8 cellular contexts compared by ENCODE assay signal in the genomic region with DNA sequence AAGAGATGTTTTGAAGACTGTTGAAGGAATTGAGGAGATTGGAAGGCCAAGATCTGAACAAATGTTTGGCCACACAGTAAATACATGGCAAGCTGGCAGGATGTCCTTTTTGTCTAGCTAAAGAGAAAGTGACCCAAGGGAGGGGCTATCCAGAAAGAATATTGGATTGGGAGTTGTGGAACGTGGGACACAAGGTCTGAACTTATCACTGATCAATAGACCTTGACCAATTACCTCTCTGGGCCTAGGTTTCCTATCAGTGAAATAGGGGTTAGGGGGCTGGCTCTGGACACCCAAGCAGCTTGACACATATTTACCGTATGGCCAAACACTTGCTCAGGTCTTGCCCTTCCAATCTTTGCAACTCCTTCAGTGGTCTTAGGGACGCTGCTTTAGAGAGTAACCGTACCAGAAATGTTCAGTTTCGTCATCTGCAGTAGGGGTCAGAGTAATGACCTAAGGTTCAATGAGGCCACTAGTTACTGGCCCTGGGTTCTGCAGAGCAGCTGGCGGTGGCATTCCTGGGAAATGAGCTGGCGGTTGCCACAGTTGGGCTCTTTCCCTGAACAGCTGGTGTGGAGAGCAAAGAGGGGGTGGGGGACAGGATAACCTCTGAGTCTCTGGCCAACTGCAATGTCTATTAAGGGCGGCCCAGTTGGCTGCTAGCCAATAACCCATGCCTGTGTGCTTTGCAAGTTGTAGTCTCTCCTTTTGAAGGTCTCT. TPM values are rescaled to one million over a fixed set of nuclear protein-coding genes. Genes with fewer than 3 reads are reported as not detected.
DNase-seq lines count a peak whose midpoint lies in the region; ATAC-seq and TF ChIP-seq lines count a peak whose summit lies in the region.

No MANE protein-coding gene starts in this region.

- H3K9me3 ChIP-seq in RWPE2 (ENCODE audit: severe bottlenecking) (no peaks in the 10 kb centered on the region), smooth muscle cell (replicated peaks; ENCODE audit: low read depth) (no peaks in the 10 kb centered on the region)

- DNase-seq in HS-5 (ENCODE audit: low read depth) (peak; percentile 86), RWPE2 (ENCODE audit: low spot score) (peak; percentile 86), Right ventricle myocardium inferior (ENCODE audit: missing footprints) (peak; percentile 83), smooth muscle cell (lab: John Stamatoyannopoulos, UW; ENCODE audit: unreplicated experiment) (peak; percentile 16), OCI-M2 (lab: John Stamatoyannopoulos, UW; ENCODE audit: unreplicated experiment) (no peak), mesenteric fat pad (ENCODE audit: low spot score) (no peak)

- H3K4me3 ChIP-seq in RWPE2 (ENCODE audit: severe bottlenecking) (no peak overlapping the region), smooth muscle cell (no peak overlapping the region)

- H3K9ac ChIP-seq in smooth muscle cell (ENCODE audit: low read depth) = no peak overlapping the region

- peak overlapping the region; percentile 61 for H3K4me2 ChIP-seq in smooth muscle cell

- TF ChIP-seq CTCF in RWPE2 (IDR thresholded peaks at IDR 0.05; ENCODE audit: poor library complexity, severe bottlenecking) (no peak), smooth muscle cell (IDR thresholded peaks at IDR 0.05; ENCODE audit: borderline replicate concordance, insufficient read depth, poor library complexity, severe bottlenecking) (no peak)

- H3K4me1 ChIP-seq in RWPE2 (ENCODE audit: insufficient read depth, poor library complexity, severe bottlenecking) (peaks cover 16% of the 10 kb centered on the region), smooth muscle cell (ENCODE audit: low read depth) (peaks cover 28% of the 10 kb centered on the region)

- 30% methylated on average over 8 of the region's 8 CpGs for WGBS in smooth muscle cell (ENCODE audit: low lambda C conversion rate)

- no peak overlapping the region for H2AFZ ChIP-seq in smooth muscle cell (ENCODE audit: low read depth)

- H3F3A ChIP-seq in smooth muscle cell (ENCODE audit: low read depth) = peaks cover 11% of the 10 kb centered on the region

- ATAC-seq in RWPE2 (ENCODE audit: low read depth) = peak; percentile 91
- ATAC-seq in Right ventricle myocardium inferior = peak; percentile 81
- ATAC-seq in GM19324 (IDR thresholded peaks at IDR 0.05; ENCODE audit: low FRiP score, unreplicated experiment) = no peak
- ATAC-seq in GM19328 (IDR thresholded peaks at IDR 0.05; ENCODE audit: unreplicated experiment) = no peak

- intact Hi-C loops in Right ventricle myocardium inferior (cut with DNase I) = loop anchor here (5.0 kb wide), 1 partner anchor 218 kb away; no protein-coding TSS in a partner anchor

- no peaks in the 10 kb centered on the region for H3K36me3 ChIP-seq in RWPE2 (ENCODE audit: low read depth)
- no peaks in the 10 kb centered on the region for H3K36me3 ChIP-seq in smooth muscle cell (ENCODE audit: low read depth)

- H3K27ac ChIP-seq in RWPE2 (ENCODE audit: poor library complexity, severe bottlenecking) = peak overlapping the region; percentile 22
- H3K27ac ChIP-seq in smooth muscle cell (ENCODE audit: low read depth) = peak overlapping the region; percentile 84

- H3K79me2 ChIP-seq in smooth muscle cell (ENCODE audit: low read depth) = no peaks in the 10 kb centered on the region

- H4K20me1 ChIP-seq in smooth muscle cell (ENCODE audit: low read depth) = no peaks in the 10 kb centered on the region

- H3K27me3 ChIP-seq in RWPE2 (ENCODE audit: insufficient read depth, poor library complexity, severe bottlenecking) (no peaks in the 10 kb centered on the region), smooth muscle cell (ENCODE audit: low read depth) (no peaks in the 10 kb centered on the region)

RNA-seq across cellular contexts. Expression of gene CALM2, which starts 48.9 kb away (rescaled TPM):
- total RNA-seq in Right ventricle myocardium inferior (547 TPM), smooth muscle cell (937 and 981 TPM in 2 replicates), mesenteric fat pad (354 TPM)
- polyA plus RNA-seq in smooth muscle cell = 930 and 1,035 TPM in 2 replicates

Comparison
In these comparisons a context has a peak if more than half of its experiments do, and no peak if none do; other contexts are left out.
1. DNase-seq: peak in HS-5 (single experiment), RWPE2 (single experiment), Right ventricle myocardium inferior (single experiment) and smooth muscle cell (single experiment); none in OCI-M2 (single experiment) and mesenteric fat pad (single experiment).
2. ATAC-seq: peak in RWPE2 (single experiment) and Right ventricle myocardium inferior (single experiment); none in GM19324 (single experiment) and GM19328 (single experiment).